In the genomic region with DNA sequence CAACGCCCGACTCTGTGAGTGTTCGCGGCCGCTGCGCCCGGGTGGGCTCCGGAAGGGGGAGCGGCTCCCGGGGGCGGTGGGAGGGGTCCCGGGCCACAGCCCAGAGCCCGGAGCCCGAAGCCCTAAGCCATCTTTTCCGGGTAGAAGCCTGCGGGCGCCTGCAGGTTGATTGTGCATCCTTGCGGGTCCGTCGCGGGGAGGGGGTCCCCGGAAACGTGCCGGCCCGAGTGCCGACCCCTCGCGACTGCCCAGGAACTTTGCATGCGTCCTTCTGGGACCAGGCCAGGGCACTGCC, we compare ENCODE assay signal across 8 cellular contexts. TPM values are rescaled to one million over a fixed set of nuclear protein-coding genes. Genes with fewer than 3 reads are reported as not detected.
DNase-seq lines count a peak whose midpoint lies in the region; ATAC-seq and TF ChIP-seq lines count a peak whose summit lies in the region.

No MANE protein-coding gene starts in this region.

- H3K27ac Mint-ChIP-seq in immature natural killer cell = peak overlapping the region; percentile 66 to 87 (median 85)

- intact Hi-C loops in ascending aorta (cut with DNase I) = loop anchor here (1.0 to 10.0 kb wide), 7 partner anchors 33 to 534 kb away; a partner anchor contains a TSS

- H3K27me3 Mint-ChIP-seq in immature natural killer cell (ENCODE audit: low read depth in 3 of 3) = peaks cover 5 to 14% (median 5%) of the 10 kb centered on the region in 3 donors

- H3K4me1 Mint-ChIP-seq in immature natural killer cell = peaks cover 57 to 75% of the 10 kb centered on the region in 2 donors

- TF ChIP-seq CTCF in GM13977 (IDR thresholded peaks at IDR 0.05; ENCODE audit: extremely low read depth, insufficient read depth, missing control alignments) = no peak
- TF ChIP-seq CTCF in Peyer's patch (IDR thresholded peaks at IDR 0.05) = no peak
- TF ChIP-seq CTCF in ascending aorta (IDR thresholded peaks at IDR 0.05) = no peak

- peak overlapping the region; percentile 83 to 94 (median 94) for H3K4me3 Mint-ChIP-seq in immature natural killer cell

- H3K9me3 Mint-ChIP-seq in immature natural killer cell = no peaks in the 10 kb centered on the region

- peak overlapping the region; percentile 73 to 99 (median 94) for H3K4me3 ChIP-seq in Peyer's patch
- peak overlapping the region; percentile 81 to 96 for H3K4me3 ChIP-seq in ascending aorta

- H3K27me3 ChIP-seq in Peyer's patch = no peaks in the 10 kb centered on the region
- no peaks in the 10 kb centered on the region for H3K27me3 ChIP-seq in ascending aorta

- H3K4me1 ChIP-seq in Peyer's patch (peaks cover 0 to 35% (median 4%) of the 10 kb centered on the region in 4 donors), ascending aorta (peaks cover 4 to 8% of the 10 kb centered on the region in 2 donors)

- DNase-seq in GM13977 (ENCODE audit: low spot score) (peak; percentile 73), Peyer's patch (peak in 2 of 3 donors; percentile 66 to 79), ascending aorta (ENCODE audit: low spot score in 2 of 2) (no peak), immature natural killer cell (peak; percentile 71 to 78 (median 78)), CD1c-positive myeloid dendritic cell (ENCODE audit: extremely low spot score) (no peak), GF-D8 (lab: John Stamatoyannopoulos, UW) (no peak)
- peak; percentile 72 for DNase-seq in stimulated activated CD4-positive, alpha-beta T cell treated with anti-CD3 and anti-CD28 coated beads, Interleukin-15, amount 100 ng/mL, for 24 hours

- H3K36me3 ChIP-seq in Peyer's patch = no peaks in the 10 kb centered on the region
- no peaks in the 10 kb centered on the region for H3K36me3 ChIP-seq in ascending aorta

- H3K36me3 Mint-ChIP-seq in immature natural killer cell = no peaks in the 10 kb centered on the region

- peak; percentile 41 for ATAC-seq in HG02852 (IDR thresholded peaks at IDR 0.05; ENCODE audit: unreplicated experiment)

- H3K27ac ChIP-seq in Peyer's patch = peak overlapping the region; percentile 77 to 91 (median 82)
- H3K27ac ChIP-seq in ascending aorta = peak overlapping the region; percentile 62 to 66

- no peak for TF ChIP-seq POLR2A in Peyer's patch (IDR thresholded peaks at IDR 0.05)

- in situ Hi-C loops in GM13977 (cut with MboI; ENCODE audit: low pct_unique_long_range_greater_than_20kb, low sequenced_read_pairs, unreplicated experiment) = loop anchor here (10.0 kb wide), 1 partner anchor 101 kb away; no protein-coding TSS in a partner anchor

- no peaks in the 10 kb centered on the region for H3K9me3 ChIP-seq in Peyer's patch
- H3K9me3 ChIP-seq in ascending aorta = no peaks in the 10 kb centered on the region

RNA-seq across cellular contexts. Expression of a gene that starts 0.4 kb away (rescaled TPM):
- total RNA-seq in Peyer's patch (10 to 100 TPM; 22.8 to 52.8 (median 36.5) TPM), ascending aorta (24.2 TPM)
- polyA plus RNA-seq in immature natural killer cell = 10 to 100 TPM; 39.5 to 63.5 (median 60.0) TPM

RNA-seq across cellular contexts. Expression of a gene that starts 33.1 kb away (rescaled TPM):
- total RNA-seq in Peyer's patch (10 to 100 TPM; 43.7 to 54.6 (median 45.1) TPM), ascending aorta (61.1 TPM)
- 10 to 100 TPM; 61.8 to 81.3 (median 76.5) TPM for polyA plus RNA-seq in immature natural killer cell

RNA-seq across cellular contexts. Expression of a gene that starts 33.2 kb away (rescaled TPM):
- total RNA-seq in Peyer's patch = 10 to 100 TPM; 25.4 to 99.0 (median 48.7) TPM
- total RNA-seq in ascending aorta = 49.7 TPM
- 10 to 100 TPM; 21.9 to 24.1 (median 23.4) TPM for polyA plus RNA-seq in immature natural killer cell

RNA-seq across cellular contexts. Expression of a gene that starts 57.5 kb away (rescaled TPM):
- total RNA-seq in Peyer's patch = not detected
- not detected for total RNA-seq in ascending aorta
- polyA plus RNA-seq in immature natural killer cell = not detected

RNA-seq across cellular contexts. Expression of a gene that starts 58.9 kb away (rescaled TPM):
- total RNA-seq in Peyer's patch (not detected), ascending aorta (not detected)
- polyA plus RNA-seq in immature natural killer cell = not detected

Comparison
In these comparisons a context has a peak if more than half of its experiments do, and no peak if none do; other contexts are left out.
1. DNase-seq: peak in GM13977 (single experiment), Peyer's patch (2 of 3), immature natural killer cell (3 of 3) and stimulated activated CD4-positive, alpha-beta T cell treated with anti-CD3 and anti-CD28 coated beads, Interleukin-15, amount 100 ng/mL, for 24 hours (single experiment); none in ascending aorta (0 of 2), CD1c-positive myeloid dendritic cell (single experiment) and GF-D8 (single experiment).